ENCODE assay signal across 7 cellular contexts in genomic region chr22:41563051-41563711, GRCh38. TPM values are rescaled to one million over a fixed set of nuclear protein-coding genes. Genes with fewer than 3 reads are reported as not detected.
DNase-seq lines count a peak whose midpoint lies in the region; ATAC-seq and TF ChIP-seq lines count a peak whose summit lies in the region.
"Had no signal": no experiment of that assay in that cellular context is flagged by ENCODE, and none has a peak within 500 bp of the region (broad histone marks: within the 10 kb centered on the region; RNA-seq: fewer than 3 reads in every experiment).

No MANE protein-coding gene starts in this region.

- intact Hi-C loops in tibial artery (cut with DNase I; ENCODE audit: low total_unique reads) = no loop called here
- intact Hi-C loops in CD8-positive, alpha-beta T cell (cut with DNase I, micrococcal nuclease) = no loop called here
- intact Hi-C loops in CD4-positive, alpha-beta T cell (cut with DNase I, micrococcal nuclease) = no loop called here

- TF ChIP-seq CTCF in fibroblast of lung (conservative IDR thresholded peaks at IDR 0.05 in 1 of 2, IDR thresholded peaks at IDR 0.05 in 1 of 2; ENCODE audit: low read depth in 1 of 2, low read length in 2 of 2) = no peak
- TF ChIP-seq CTCF in tibial artery (IDR thresholded peaks at IDR 0.05) = no peak
- TF ChIP-seq CTCF in CD8-positive, alpha-beta T cell (IDR thresholded peaks at IDR 0.05) = no peak
- TF ChIP-seq CTCF in CD4-positive, alpha-beta T cell (IDR thresholded peaks at IDR 0.05) = no peak

- CTCF ChIA-PET in CD8-positive, alpha-beta T cell (lab: Charles Lee) = interaction anchor here (0.6 to 1.0 kb wide), 2 partner anchors 43 to 159 kb away, joined by 3 read pairs; no protein-coding TSS in a partner anchor
- CTCF ChIA-PET in CD4-positive, alpha-beta T cell (lab: Charles Lee) = interaction anchor here (0.8 kb wide), 1 partner anchor 52 kb away, joined by 3 read pairs; no protein-coding TSS in a partner anchor

- peaks cover 19% of the 10 kb centered on the region for H3K27me3 Mint-ChIP-seq in CD8-positive, alpha-beta T cell (ENCODE audit: low read depth)
- H3K27me3 Mint-ChIP-seq in CD4-positive, alpha-beta T cell = peaks cover 20% of the 10 kb centered on the region

- no peaks in the 10 kb centered on the region for H3K9me3 Mint-ChIP-seq in CD8-positive, alpha-beta T cell
- H3K9me3 Mint-ChIP-seq in CD4-positive, alpha-beta T cell = no peaks in the 10 kb centered on the region

- peak overlapping the region; percentile 24 for H3K27ac ChIP-seq in fibroblast of lung (ENCODE audit: insufficient read depth, low read length)
- peak overlapping the region; percentile 91 to 97 for H3K27ac ChIP-seq in tibial artery
- no peak overlapping the region for H3K27ac ChIP-seq in CD8-positive, alpha-beta T cell (ENCODE audit: low read depth, low read length)
- H3K27ac ChIP-seq in CD4-positive, alpha-beta T cell (ENCODE audit: low read depth, low read length) = no peak overlapping the region

- H3K4me1 ChIP-seq in fibroblast of lung (ENCODE audit: control insufficient read depth, extremely low read depth, insufficient read depth, low read length) (peaks cover 15% of the 10 kb centered on the region), tibial artery (peaks cover 0 to 84% (median 48%) of the 10 kb centered on the region in 4 donors)
- H3K4me1 ChIP-seq in CD8-positive, alpha-beta T cell (ENCODE audit: insufficient read depth, low read length) = no peaks in the 10 kb centered on the region

- H3K9me3 ChIP-seq in fibroblast of lung (ENCODE audit: control insufficient read depth, insufficient read depth, low read depth, low read length) (no peaks in the 10 kb centered on the region), tibial artery (no peaks in the 10 kb centered on the region)
- no peaks in the 10 kb centered on the region for H3K9me3 ChIP-seq in CD8-positive, alpha-beta T cell (ENCODE audit: low read length)
- no peaks in the 10 kb centered on the region for H3K9me3 ChIP-seq in CD4-positive, alpha-beta T cell (ENCODE audit: control insufficient read depth, low read length)

- DNase-seq in NCI-H1694 (lab: John Stamatoyannopoulos, UW) (peak; percentile 10), fibroblast of lung (ENCODE audit: low read depth in 2 of 2) (peak; percentile 84 to 87), tibial artery (peak; percentile 51 to 86)
- DNase-seq in CD8-positive, alpha-beta T cell = no peak
- DNase-seq in CD4-positive, alpha-beta T cell = no peak
- DNase-seq: NCI-H1930 had no signal

- POLR2A ChIA-PET in CD8-positive, alpha-beta T cell (lab: Charles Lee) = interaction anchor here (0.7 kb wide), 1 partner anchor 9 kb away, joined by 3 read pairs; no protein-coding TSS in a partner anchor
- POLR2A ChIA-PET in CD4-positive, alpha-beta T cell (lab: Charles Lee) = no interaction called here

- no peak for ATAC-seq in CD8-positive, alpha-beta T cell
- ATAC-seq in CD4-positive, alpha-beta T cell (ENCODE audit: poor library complexity) = no peak
- no peak for ATAC-seq in HG03442 (IDR thresholded peaks at IDR 0.05; ENCODE audit: unreplicated experiment)

- H3K27ac Mint-ChIP-seq in CD8-positive, alpha-beta T cell = no peak overlapping the region
- H3K27ac Mint-ChIP-seq in CD4-positive, alpha-beta T cell = no peak overlapping the region

- H3K4me3 Mint-ChIP-seq in CD8-positive, alpha-beta T cell = no peak overlapping the region
- H3K4me3 Mint-ChIP-seq in CD4-positive, alpha-beta T cell = no peak overlapping the region

- H3K4me3 ChIP-seq in fibroblast of lung (replicated peaks in 1 of 4; ENCODE audit: control extremely low read depth in 1 of 4, insufficient read depth in 1 of 4, low read depth in 3 of 4, low read length in 4 of 4) = peak overlapping the region in 2 of 4 experiments; percentile 62 to 78
- H3K4me3 ChIP-seq in tibial artery = peak overlapping the region; percentile 63 to 73
- no peak overlapping the region for H3K4me3 ChIP-seq in CD8-positive, alpha-beta T cell (ENCODE audit: low read depth, low read length)

- no peaks in the 10 kb centered on the region for H3K4me1 Mint-ChIP-seq in CD8-positive, alpha-beta T cell (ENCODE audit: low read depth)
- no peaks in the 10 kb centered on the region for H3K4me1 Mint-ChIP-seq in CD4-positive, alpha-beta T cell (ENCODE audit: low read depth)

- no peaks in the 10 kb centered on the region for H3K27me3 ChIP-seq in fibroblast of lung (ENCODE audit: control insufficient read depth, insufficient read depth, low read length)
- H3K27me3 ChIP-seq in tibial artery = no peaks in the 10 kb centered on the region
- H3K27me3 ChIP-seq in CD8-positive, alpha-beta T cell (ENCODE audit: insufficient read depth, low read length) = no peaks in the 10 kb centered on the region
- peaks cover 16% of the 10 kb centered on the region for H3K27me3 ChIP-seq in CD4-positive, alpha-beta T cell (ENCODE audit: control insufficient read depth, insufficient read depth, low read length)

- H3K9ac ChIP-seq in fibroblast of lung (ENCODE audit: insufficient read depth, low read length) = no peak overlapping the region

- peak overlapping the region; percentile 60 for H3K4me2 ChIP-seq in fibroblast of lung (ENCODE audit: extremely low read depth, insufficient read depth, low read length)

- H3K79me2 ChIP-seq in fibroblast of lung (ENCODE audit: control insufficient read depth, insufficient read depth, low read length) = no peaks in the 10 kb centered on the region

- H3K36me3 ChIP-seq in fibroblast of lung (ENCODE audit: control insufficient read depth, insufficient read depth, low read length) = no peaks in the 10 kb centered on the region
- H3K36me3 ChIP-seq in tibial artery = no peaks in the 10 kb centered on the region
- no peaks in the 10 kb centered on the region for H3K36me3 ChIP-seq in CD8-positive, alpha-beta T cell (ENCODE audit: insufficient read depth, low read length)

- H3K36me3 Mint-ChIP-seq in CD8-positive, alpha-beta T cell = no peaks in the 10 kb centered on the region
- no peaks in the 10 kb centered on the region for H3K36me3 Mint-ChIP-seq in CD4-positive, alpha-beta T cell (ENCODE audit: low read depth)

- no peaks in the 10 kb centered on the region for H4K20me1 ChIP-seq in fibroblast of lung (ENCODE audit: control insufficient read depth, extremely low read depth, insufficient read depth, low read length)

- H2AFZ ChIP-seq in fibroblast of lung (ENCODE audit: low read length) = no peak overlapping the region

RNA-seq across cellular contexts. Expression of gene CSDC2, which starts 2.4 kb away (rescaled TPM):
- 8.2 and 15.2 TPM in 2 replicates for total RNA-seq in fibroblast of lung
- polyA plus RNA-seq in fibroblast of lung = 3.3 and 11.2 TPM in 2 replicates
- 8.2 and 32.3 TPM in 2 replicates for polyA plus RNA-seq in fibroblast of lung (2012)
- 6.2 and 14.9 TPM in 2 replicates for polyA minus RNA-seq in fibroblast of lung (ENCODE audit: low replicate concordance)
- not detected for total RNA-seq in CD8-positive, alpha-beta T cell
- total RNA-seq in CD4-positive, alpha-beta T cell = not detected

RNA-seq across cellular contexts. Expression of gene POLR3H, which starts 18.9 kb away (rescaled TPM):
- total RNA-seq in fibroblast of lung = 15.4 and 19.7 TPM in 2 replicates
- 42.6 and 62.5 TPM in 2 replicates for polyA plus RNA-seq in fibroblast of lung
- polyA plus RNA-seq in fibroblast of lung (2012) = 45.0 and 75.3 TPM in 2 replicates
- polyA minus RNA-seq in fibroblast of lung (ENCODE audit: low replicate concordance) = 86.8 and 140 TPM in 2 replicates
- 10 to 100 TPM; 11.2 to 11.7 TPM for total RNA-seq in CD8-positive, alpha-beta T cell
- 10 to 100 TPM; 13.4 to 17.3 TPM for total RNA-seq in CD4-positive, alpha-beta T cell

RNA-seq across cellular contexts. Expression of gene PMM1, which starts 26.5 kb away (rescaled TPM):
- total RNA-seq in fibroblast of lung = 26.2 and 32.4 TPM in 2 replicates
- 73.0 and 110 TPM in 2 replicates for polyA plus RNA-seq in fibroblast of lung
- 79.3 and 106 TPM in 2 replicates for polyA plus RNA-seq in fibroblast of lung (2012)
- polyA minus RNA-seq in fibroblast of lung (ENCODE audit: low replicate concordance) = 58.3 and 100 TPM in 2 replicates
- total RNA-seq in CD8-positive, alpha-beta T cell = 10 to 100 TPM; 19.1 to 22.4 TPM
- total RNA-seq in CD4-positive, alpha-beta T cell = 10 to 100 TPM; 24.8 to 25.5 TPM

RNA-seq across cellular contexts. Expression of gene DESI1, which starts 57.7 kb away (rescaled TPM):
- total RNA-seq in fibroblast of lung = 8.0 and 11.9 TPM in 2 replicates
- 22.4 and 22.6 TPM in 2 replicates for polyA plus RNA-seq in fibroblast of lung
- 20.7 and 23.9 TPM in 2 replicates for polyA plus RNA-seq in fibroblast of lung (2012)
- polyA minus RNA-seq in fibroblast of lung (ENCODE audit: low replicate concordance) = 37.0 and 45.6 TPM in 2 replicates
- total RNA-seq in CD8-positive, alpha-beta T cell = 10 to 100 TPM; 12.0 to 12.6 TPM
- total RNA-seq in CD4-positive, alpha-beta T cell = 10 to 100 TPM; 12.7 to 13.0 TPM

RNA-seq across cellular contexts. Expression of gene XRCC6, which starts 57.9 kb away (rescaled TPM):
- 268 and 282 TPM in 2 replicates for total RNA-seq in fibroblast of lung
- polyA plus RNA-seq in fibroblast of lung = 183 and 280 TPM in 2 replicates
- 282 and 405 TPM in 2 replicates for polyA plus RNA-seq in fibroblast of lung (2012)
- polyA minus RNA-seq in fibroblast of lung (ENCODE audit: low replicate concordance) = 125 and 199 TPM in 2 replicates
- total RNA-seq in CD8-positive, alpha-beta T cell = 100 to 1,000 TPM; 202 to 205 TPM
- total RNA-seq in CD4-positive, alpha-beta T cell = 100 to 1,000 TPM; 162 TPM

Comparison
In these comparisons a context has a peak if more than half of its experiments do, and no peak if none do; other contexts are left out.
1. DNase-seq: peak in NCI-H1694 (single experiment), fibroblast of lung (2 of 2) and tibial artery (2 of 2); none in CD8-positive, alpha-beta T cell (0 of 7) and CD4-positive, alpha-beta T cell (0 of 10).
2. H3K27ac ChIP-seq: peak in fibroblast of lung (single experiment) and tibial artery (2 of 2); none in CD8-positive, alpha-beta T cell (single experiment) and CD4-positive, alpha-beta T cell (single experiment).